ENCODE assay signal across 17 cellular contexts in the genomic region with DNA sequence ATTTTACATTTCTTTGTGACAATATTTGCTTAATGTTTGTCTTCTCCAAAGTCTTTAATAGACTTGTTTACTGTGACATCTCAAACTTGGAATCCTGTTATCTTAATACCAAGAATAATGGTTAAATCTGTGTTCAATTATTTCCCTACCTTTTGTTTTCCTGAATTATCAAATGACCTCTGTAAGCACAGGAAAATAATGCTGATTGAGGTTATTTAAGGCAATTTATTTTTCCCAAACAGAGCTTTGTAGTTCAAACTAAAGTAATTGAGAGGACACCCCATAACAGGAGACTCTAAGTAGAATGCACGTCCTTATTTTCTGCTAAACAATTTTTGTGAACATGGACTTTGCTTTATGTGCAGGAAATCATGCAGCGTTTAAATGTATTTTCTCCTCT.
"Had no signal": no experiment of that assay in that cellular context is flagged by ENCODE, and none has a peak within 500 bp of the region (broad histone marks: within the 10 kb centered on the region; RNA-seq: fewer than 3 reads in every experiment).

No MANE protein-coding gene starts in this region.

- H3K9me3 ChIP-seq: SJCRH30 had no signal

- H3K27me3 ChIP-seq: SJCRH30 had no signal

- H3K4me3 ChIP-seq: SJCRH30 had no signal

- DNase-seq: KG1, NCI-H1092, NCI-H1105 treated with DMSO at 0.1 percent for 48 hours, NCI-H1417 treated with DMSO at 0.1 percent for 48 hours, NCI-H146, NCI-H1694 treated with DMSO at 0.1 percent for 48 hours, NCI-H1930, NCI-H2107, NCI-H2227 treated with DMSO at 0.1 percent for 48 hours, NCI-H524, NCI-H526 treated with DMSO at 0.1 percent for 48 hours, NCI-H748 treated with DMSO at 0.1 percent for 48 hours, SHP77 treated with DMSO at 0.1 percent for 48 hours, T-helper 1 cell had no signal

- H3K27ac ChIP-seq: SJCRH30 had no signal

- H3K36me3 ChIP-seq: SJCRH30 had no signal

- ATAC-seq: Panc1, SK-N-SH treated with all-trans-retinoic acid at 6 μM for 48 hours had no signal
